In genomic region chr6:128168244-128168643, GRCh38 we compare ENCODE assay signal across 21 cellular contexts.
"Had no signal": no experiment of that assay in that cellular context is flagged by ENCODE, and none has a peak within 500 bp of the region (broad histone marks: within the 10 kb centered on the region; RNA-seq: fewer than 3 reads in every experiment).

No MANE protein-coding gene starts in this region.

- ATAC-seq: activated CD4-positive, CD25-positive, alpha-beta regulatory T cell treated with anti-CD3 and anti-CD28 coated beads, Interleukin-2, amount 50 U/mL, for 24 hours; left colon had no signal

- H3K27ac ChIP-seq: esophagus muscularis mucosa, hepatocyte, parathyroid adenoma, thyroid gland had no signal

- H3K27ac Mint-ChIP-seq: activated naive CD4-positive, alpha-beta T cell treated with anti-CD3 and anti-CD28 coated beads, Interleukin-2, amount 10 ng/mL, durations not matched to agents 7 days and 5 days; nephron; T-helper 1 cell treated with Interleukin-12 subunit alpha and Interleukin-12 subunit beta and Interleukin-4 antibody, amounts not matched to agents 30 μg/mL and 1 μg/mL, for 36 hours had no signal

- H3K4me2 ChIP-seq: hepatocyte had no signal

- H3K9me3 ChIP-seq: esophagus muscularis mucosa, thyroid gland had no signal

- H2AFZ ChIP-seq: hepatocyte, parathyroid adenoma had no signal

- H3K79me2 ChIP-seq: hepatocyte, parathyroid adenoma had no signal

- H3K4me1 ChIP-seq: parathyroid adenoma had no signal

- H3K36me3 ChIP-seq: esophagus muscularis mucosa, thyroid gland had no signal

- H3K4me3 ChIP-seq: esophagus muscularis mucosa, hepatocyte, lung, thyroid gland had no signal

- H3K4me3 Mint-ChIP-seq: activated naive CD4-positive, alpha-beta T cell treated with anti-CD3 and anti-CD28 coated beads, Interleukin-2, amount 10 ng/mL, durations not matched to agents 7 days and 5 days; nephron; T-helper 1 cell treated with Interleukin-12 subunit alpha and Interleukin-12 subunit beta and Interleukin-4 antibody, amounts not matched to agents 30 μg/mL and 1 μg/mL, for 36 hours had no signal

- H3K27me3 ChIP-seq: esophagus muscularis mucosa, hepatocyte, thyroid gland had no signal

- DNase-seq: activated CD8-positive, alpha-beta memory T cell treated with anti-CD3 and anti-CD28 coated beads for 24 hours; activated CD8-positive, alpha-beta memory T cell treated with anti-CD3 and anti-CD28 coated beads, Interleukin-2, amount 50 U/mL, for 48 hours; activated effector memory CD4-positive, alpha-beta T cell treated with Interleukin-2 at 50 U/mL for 16 hours; activated naive CD4-positive, alpha-beta T cell treated with anti-CD3 and anti-CD28 coated beads, Interleukin-2, amount 10 ng/mL, durations not matched to agents 7 days and 5 days; activated T-cell treated with anti-CD3 and anti-CD28 coated beads, Interleukin-2, amount 50 U/mL, for 48 hours; aorta; cerebellar nuclear complex; effector CD4-positive, alpha-beta T cell; left colon; midbrain; stimulated activated CD4-positive, alpha-beta T cell treated with anti-CD3 and anti-CD28 coated beads, Interleukin-1b, Interleukin-23, amount 100 ng/mL, for 48 hours; stimulated activated CD8-positive, alpha-beta memory T cell treated with anti-CD3 and anti-CD28 coated beads, Interleukin-4, amount 100 ng/mL, for 48 hours; stimulated activated naive CD4-positive, alpha-beta T cell treated with Interleukin-2 at 50 U/mL for 16 hours; thyroid gland had no signal

- H3K27me3 Mint-ChIP-seq: activated naive CD4-positive, alpha-beta T cell treated with anti-CD3 and anti-CD28 coated beads, Interleukin-2, amount 10 ng/mL, durations not matched to agents 7 days and 5 days had no signal

- H3K36me3 Mint-ChIP-seq: activated naive CD4-positive, alpha-beta T cell treated with anti-CD3 and anti-CD28 coated beads, Interleukin-2, amount 10 ng/mL, durations not matched to agents 7 days and 5 days had no signal

- H3K4me1 Mint-ChIP-seq: activated naive CD4-positive, alpha-beta T cell treated with anti-CD3 and anti-CD28 coated beads, Interleukin-2, amount 10 ng/mL, durations not matched to agents 7 days and 5 days had no signal

- H3K9me3 Mint-ChIP-seq: activated naive CD4-positive, alpha-beta T cell treated with anti-CD3 and anti-CD28 coated beads, Interleukin-2, amount 10 ng/mL, durations not matched to agents 7 days and 5 days; nephron; T-helper 1 cell treated with Interleukin-12 subunit alpha and Interleukin-12 subunit beta and Interleukin-4 antibody, amounts not matched to agents 30 μg/mL and 1 μg/mL, for 36 hours had no signal

- H3K9ac ChIP-seq: parathyroid adenoma had no signal
